ENCODE assay signal across 9 cellular contexts in genomic region chr21:44965251-44966022, GRCh38. TPM values are rescaled to one million over a fixed set of nuclear protein-coding genes. Genes with fewer than 3 reads are reported as not detected.
A peak's percentile ranks its signal among the peaks of the same experiment; 100 is the strongest.
DNase-seq lines count a peak whose midpoint lies in the region; ATAC-seq and TF ChIP-seq lines count a peak whose summit lies in the region.
"Had no signal": no experiment of that assay in that cellular context is flagged by ENCODE, and none has a peak within 500 bp of the region (broad histone marks: within the 10 kb centered on the region; RNA-seq: fewer than 3 reads in every experiment).

No MANE protein-coding gene starts in this region.

- no peak overlapping the region for H3K4me3 ChIP-seq in brain microvascular endothelial cell (ENCODE audit: low read depth, low read length)
- H3K4me3 ChIP-seq in sigmoid colon: no peak overlapping the region

- H3K27ac ChIP-seq in brain microvascular endothelial cell: peak overlapping the region; percentile 73
- H3K27ac ChIP-seq in sigmoid colon: peak overlapping the region; percentile 1 to 91 (median 76)

- TF ChIP-seq EP300 in sigmoid colon (IDR thresholded peaks at IDR 0.05): no peak

- intact Hi-C loops in sigmoid colon (cut with DNase I): loop anchor here (10.0 kb wide), 1 partner anchor 329 kb away; no protein-coding TSS in a partner anchor

- ATAC-seq in GM19452 (IDR thresholded peaks at IDR 0.05; ENCODE audit: unreplicated experiment) (no peak), GM18517 (IDR thresholded peaks at IDR 0.05; ENCODE audit: unreplicated experiment) (no peak)

- TF ChIP-seq CTCF in GM13977 (IDR thresholded peaks at IDR 0.05; ENCODE audit: extremely low read depth, insufficient read depth, missing control alignments) (no peak), brain microvascular endothelial cell (IDR thresholded peaks at IDR 0.05; ENCODE audit: low read depth, low read length, missing control alignments) (no peak), sigmoid colon (IDR thresholded peaks at IDR 0.05) (no peak)

- no peaks in the 10 kb centered on the region for H3K27me3 ChIP-seq in brain microvascular endothelial cell (replicated peaks)
- H3K27me3 ChIP-seq in sigmoid colon: no peaks in the 10 kb centered on the region

- 78 to 91% methylated on average over 17 of the region's 17 CpGs for WGBS in sigmoid colon, 2 donors

- no peak for TF ChIP-seq POLR2A in sigmoid colon (IDR thresholded peaks at IDR 0.05)

- H3K9me3 ChIP-seq in sigmoid colon: no peaks in the 10 kb centered on the region

- H3K36me3 ChIP-seq in brain microvascular endothelial cell (replicated peaks): no peaks in the 10 kb centered on the region
- H3K36me3 ChIP-seq in sigmoid colon: peaks cover 0 to under 1% (median 0%) of the 10 kb centered on the region in 4 donors

- H3K4me1 ChIP-seq in sigmoid colon: peaks cover 0 to 95% (median 89%) of the 10 kb centered on the region in 4 donors

- DNase-seq in GM13977 (ENCODE audit: low spot score): peak; percentile 59
- DNase-seq in RPMI7951 (ENCODE audit: low read depth): peak; percentile 66
- DNase-seq in brain microvascular endothelial cell: peak; percentile 90
- DNase-seq in sigmoid colon: no peak
- no peak for DNase-seq in SHP77 treated with DMSO at 0.1 percent for 48 hours (lab: John Stamatoyannopoulos, UW)
- DNase-seq in C1 segment of cervical spinal cord (lab: John Stamatoyannopoulos, UW): no peak
- DNase-seq: NCI-H2029 had no signal

- in situ Hi-C loops in GM13977 (cut with MboI; ENCODE audit: low pct_unique_long_range_greater_than_20kb, low sequenced_read_pairs, unreplicated experiment): no loop called here
- in situ Hi-C loops in brain microvascular endothelial cell (cut with HindIII; ENCODE audit: low pct_ligation_motif_present, low sequenced_read_pairs): no loop called here

RNA-seq across cellular contexts. Expression of gene SLX9, which starts 25.6 kb away (rescaled TPM):
- 9.0 and 17.0 TPM in 2 replicates for total RNA-seq in RPMI7951 (2014; rRNA removed; shearing (Covaris generic))
- 10 to 100 TPM; 18.3 to 38.8 (median 22.0) TPM for total RNA-seq in sigmoid colon
- polyA plus RNA-seq in sigmoid colon: 10 to 100 TPM in 2 of 3 donors, 1 to 10 TPM in 1; 9.7 to 31.9 (median 15.0) TPM

RNA-seq across cellular contexts. Expression of gene ITGB2, which starts 44.7 kb away (rescaled TPM):
- total RNA-seq in RPMI7951 (2014; rRNA removed; shearing (Covaris generic)): not detected in 2 replicates
- total RNA-seq in sigmoid colon: 10 to 100 TPM; 14.7 to 82.0 (median 48.5) TPM
- 100 to 1,000 TPM in 1 of 3 donors, 10 to 100 TPM in 2; 21.0 to 103 (median 60.5) TPM for polyA plus RNA-seq in sigmoid colon

Comparison
In these comparisons a context has a peak if more than half of its experiments do, and no peak if none do; other contexts are left out.
1. DNase-seq: peak in GM13977 (single experiment), RPMI7951 (single experiment) and brain microvascular endothelial cell (single experiment); none in sigmoid colon (single experiment), SHP77 treated with DMSO at 0.1 percent for 48 hours (single experiment) and C1 segment of cervical spinal cord (0 of 14).
2. RNA of gene ITGB2, which starts 44.7 kb away (total RNA-seq): 14.7 to 82.0 TPM in sigmoid colon; not detected in RPMI7951; every median in the first group is over 10 times any median in the second.